ENCODE assay signal across 1 cellular context in genomic region chr19:52048604-52049493, GRCh38.
TF ChIP-seq lines count a peak whose summit lies in the region.

Gene ZNF432, minus strand, starts transcription at chr19:52048838. Its CDS starts 1,970 bp downstream, at chr19:52046868.

TF ChIP-seq in HepG2, 621 proteins besides CTCF, POLR2A, EP300 and RAD21 (continued from another document and continues in another):
- TF ChIP-seq ZBTB4 (CRISPR knock-in tag; IDR thresholded peaks at IDR 0.05; ENCODE audit: borderline replicate concordance) (no peak), ZBED4 (CRISPR knock-in tag; IDR thresholded peaks at IDR 0.05; ENCODE audit: borderline replicate concordance) (no peak), PHF21A (CRISPR knock-in tag; IDR thresholded peaks at IDR 0.05) (peak; percentile 42; the same call in 1 of the 2 replicates), POLR2AphosphoS5 (IDR thresholded peaks at IDR 0.05; ENCODE audit: low read depth, low read length) (peak; percentile 56), SMARCE1 (IDR thresholded peaks at IDR 0.05; ENCODE audit: borderline replicate concordance) (no peak), STAT6 (CRISPR knock-in tag; IDR thresholded peaks at IDR 0.05; ENCODE audit: borderline replicate concordance) (no peak), ZSCAN29 (CRISPR knock-in tag; conservative IDR thresholded peaks at IDR 0.05) (no peak), ZNF883 (CRISPR knock-in tag; IDR thresholded peaks at IDR 0.05; ENCODE audit: not compliant biosample characterization) (peak; percentile 71), DZIP1 (CRISPR knock-in tag; IDR thresholded peaks at IDR 0.05) (no peak), ZNF572 (CRISPR knock-in tag; IDR thresholded peaks at IDR 0.05) (no peak), ZNF766 (CRISPR knock-in tag; IDR thresholded peaks at IDR 0.05; ENCODE audit: borderline replicate concordance) (no peak), ZNF644 (CRISPR knock-in tag; IDR thresholded peaks at IDR 0.05; ENCODE audit: low read depth) (no peak), ZNF124 (CRISPR knock-in tag; IDR thresholded peaks at IDR 0.05) (0 out of 2 replicates have a peak, but pooled peaks have one; percentile 28), FOXA1 (IDR thresholded peaks at IDR 0.05) (no peak), FOXA1 (CRISPR knock-in tag; IDR thresholded peaks at IDR 0.05) (no peak), ISL2 (CRISPR knock-in tag; IDR thresholded peaks at IDR 0.05) (no peak), YEATS4 (CRISPR knock-in tag; IDR thresholded peaks at IDR 0.05; ENCODE audit: borderline replicate concordance) (peak; percentile 19; the same call in 1 of the 2 replicates), ZMYM4 (CRISPR knock-in tag; IDR thresholded peaks at IDR 0.05) (peak; percentile 60; the same call in 1 of the 2 replicates), FOXO4 (CRISPR knock-in tag; conservative IDR thresholded peaks at IDR 0.05) (no peak), SNAPC4 (CRISPR knock-in tag; IDR thresholded peaks at IDR 0.05) (no peak; the same call in 1 of the 2 replicates), ZGPAT (CRISPR knock-in tag; IDR thresholded peaks at IDR 0.05) (peak; percentile 64), ZBTB1 (CRISPR knock-in tag; IDR thresholded peaks at IDR 0.05; ENCODE audit: borderline replicate concordance) (no peak), RCOR2 (CRISPR knock-in tag; IDR thresholded peaks at IDR 0.05) (no peak), TBX2 (CRISPR knock-in tag; IDR thresholded peaks at IDR 0.05; ENCODE audit: borderline replicate concordance) (peak; percentile 76), ZNF724P (CRISPR knock-in tag; IDR thresholded peaks at IDR 0.05; ENCODE audit: borderline replicate concordance) (peak; percentile 73; the same call in 1 of the 2 replicates), ZNF556 (CRISPR knock-in tag; IDR thresholded peaks at IDR 0.05; ENCODE audit: borderline replicate concordance) (no peak; the same call in 1 of the 2 replicates), ZNF230 (CRISPR knock-in tag; IDR thresholded peaks at IDR 0.05) (0 out of 2 replicates have a peak, but pooled peaks have one; percentile 67), ZNF30 (CRISPR knock-in tag; IDR thresholded peaks at IDR 0.05) (0 out of 2 replicates have a peak, but pooled peaks have one; percentile 45), NAIF1 (CRISPR knock-in tag; IDR thresholded peaks at IDR 0.05; ENCODE audit: borderline replicate concordance) (no peak), ZNF3 (CRISPR knock-in tag; IDR thresholded peaks at IDR 0.05) (no peak), DMTF1 (CRISPR knock-in tag; IDR thresholded peaks at IDR 0.05) (no peak), ZNF703 (CRISPR knock-in tag; IDR thresholded peaks at IDR 0.05; ENCODE audit: borderline replicate concordance) (no peak), DMAP1 (CRISPR knock-in tag; IDR thresholded peaks at IDR 0.05) (peak; percentile 86; the same call in 1 of the 2 replicates), ZMAT3 (CRISPR knock-in tag; conservative IDR thresholded peaks at IDR 0.05) (no peak), STAG1 (CRISPR knock-in tag; IDR thresholded peaks at IDR 0.05) (no peak)
